17 cellular contexts compared by ENCODE assay signal in genomic region chr11:2409026-2409553, GRCh38. TPM values are rescaled to one million over a fixed set of nuclear protein-coding genes. Genes with fewer than 3 reads are reported as not detected.
A peak's percentile ranks its signal among the peaks of the same experiment; 100 is the strongest.
DNase-seq lines count a peak whose midpoint lies in the region; ATAC-seq and TF ChIP-seq lines count a peak whose summit lies in the region.
"Had no signal": no experiment of that assay in that cellular context is flagged by ENCODE, and none has a peak within 500 bp of the region (broad histone marks: within the 10 kb centered on the region; RNA-seq: fewer than 3 reads in every experiment).

No MANE protein-coding gene starts in this region.

- 43% methylated on average over 18 of the region's 18 CpGs for WGBS in hepatocyte (ENCODE audit: low lambda C conversion rate, missing lambda C conversion rate)

- H3K27me3 ChIP-seq in cardiac muscle cell (no peaks in the 10 kb centered on the region), hepatocyte (no peaks in the 10 kb centered on the region), neuron (ENCODE audit: insufficient read depth, low read length) (no peaks in the 10 kb centered on the region), A673 (replicated peaks; ENCODE audit: insufficient read depth, low read depth, low read length, poor library complexity) (no peaks in the 10 kb centered on the region)
- H3K27me3 ChIP-seq: MG63 had no signal

- no peaks in the 10 kb centered on the region for H3K9me3 Mint-ChIP-seq in activated T-helper 17 cell treated with anti-CD3 and anti-CD28 coated beads, Interleukin-2, amount 50 U/mL, for 72 hours
- H3K9me3 Mint-ChIP-seq: CD14-positive monocyte had no signal

- TF ChIP-seq CTCF in cardiac muscle cell (IDR thresholded peaks at IDR 0.05; ENCODE audit: low read depth, low read length) (no peak), hepatocyte (IDR thresholded peaks at IDR 0.05; ENCODE audit: poor library complexity) (no peak), A673 (conservative IDR thresholded peaks at IDR 0.05; ENCODE audit: low read depth, low read length) (no peak)

- no peak for ATAC-seq in Right ventricle myocardium inferior
- no peak for ATAC-seq in activated T-helper 17 cell treated with anti-CD3 and anti-CD28 coated beads, Interleukin-2, amount 50 U/mL, for 72 hours (replicated peaks)
- ATAC-seq: Panc1 had no signal

- intact Hi-C loops in Right ventricle myocardium inferior (cut with DNase I): no loop called here
- intact Hi-C loops in A673 (cut with micrococcal nuclease; ENCODE audit: unreplicated experiment): no loop called here

- DNase-seq in cardiac muscle cell (ENCODE audit: low read depth in 1 of 2, low spot score in 1 of 2) (peak in 1 of 2 donors; percentile 21), Right ventricle myocardium inferior (ENCODE audit: missing footprints) (no peak), hepatocyte (ENCODE audit: low spot score) (no peak), KG1 (lab: John Stamatoyannopoulos, UW) (no peak), A673 (ENCODE audit: low spot score) (no peak), cerebellar nuclear complex (lab: John Stamatoyannopoulos, UW) (no peak)
- DNase-seq: H7, Karpas-422, MG63, NCI-H1092 treated with DMSO at 0.1 percent for 48 hours, NCI-H2081 treated with DMSO at 0.1 percent for 48 hours, NCI-H524 had no signal

- no peaks in the 10 kb centered on the region for H3K79me2 ChIP-seq in hepatocyte

- H3K27ac ChIP-seq in cardiac muscle cell (peak overlapping the region; percentile 86), hepatocyte (peak overlapping the region; percentile 77), A673 (ENCODE audit: low read depth, low read length, poor library complexity, severe bottlenecking) (no peak overlapping the region)

- no peaks in the 10 kb centered on the region for H3K9me2 ChIP-seq in hepatocyte (replicated peaks; ENCODE audit: insufficient read depth)

- H3K4me2 ChIP-seq in hepatocyte: no peak overlapping the region

- no peak overlapping the region for H3K27ac Mint-ChIP-seq in activated T-helper 17 cell treated with anti-CD3 and anti-CD28 coated beads, Interleukin-2, amount 50 U/mL, for 72 hours
- H3K27ac Mint-ChIP-seq: CD14-positive monocyte had no signal

- H3K4me3 ChIP-seq in cardiac muscle cell (no peak overlapping the region), hepatocyte (no peak overlapping the region), neuron (ENCODE audit: low read length) (no peak overlapping the region), A673 (ENCODE audit: low read depth, low read length, poor library complexity, severe bottlenecking) (no peak overlapping the region)
- H3K4me3 ChIP-seq: MG63 had no signal

- H2AFZ ChIP-seq in hepatocyte (peak overlapping the region; percentile 45), neuron (ENCODE audit: low read depth, low read length) (peak overlapping the region; percentile 18)

- H3K4me1 Mint-ChIP-seq in activated T-helper 17 cell treated with anti-CD3 and anti-CD28 coated beads, Interleukin-2, amount 50 U/mL, for 72 hours: no peaks in the 10 kb centered on the region
- H3K4me1 Mint-ChIP-seq: CD14-positive monocyte had no signal

- no peaks in the 10 kb centered on the region for H3K36me3 Mint-ChIP-seq in activated T-helper 17 cell treated with anti-CD3 and anti-CD28 coated beads, Interleukin-2, amount 50 U/mL, for 72 hours (ENCODE audit: low read depth)

- H3K4me1 ChIP-seq in cardiac muscle cell (ENCODE audit: low read depth): peaks cover 15% of the 10 kb centered on the region
- peaks cover 21% of the 10 kb centered on the region for H3K4me1 ChIP-seq in hepatocyte (ENCODE audit: insufficient read depth)
- peaks cover 10% of the 10 kb centered on the region for H3K4me1 ChIP-seq in neuron (ENCODE audit: insufficient read depth, low read length)
- H3K4me1 ChIP-seq in A673 (ENCODE audit: insufficient read depth, low read length, poor library complexity, severe bottlenecking): no peaks in the 10 kb centered on the region

- H3K36me3 ChIP-seq in cardiac muscle cell: no peaks in the 10 kb centered on the region
- no peaks in the 10 kb centered on the region for H3K36me3 ChIP-seq in hepatocyte (replicated peaks; ENCODE audit: insufficient read depth, low read depth)
- no peaks in the 10 kb centered on the region for H3K36me3 ChIP-seq in neuron (ENCODE audit: insufficient read depth, low read length)
- H3K36me3 ChIP-seq in A673 (ENCODE audit: insufficient read depth, low read length, poor library complexity, severe bottlenecking): no peaks in the 10 kb centered on the region

- H3K4me3 Mint-ChIP-seq in activated T-helper 17 cell treated with anti-CD3 and anti-CD28 coated beads, Interleukin-2, amount 50 U/mL, for 72 hours: no peak overlapping the region
- H3K4me3 Mint-ChIP-seq: CD14-positive monocyte had no signal

- no TSS peak for BruUV-seq in A673 (replicated peaks; lab: Mats Ljungman, UMichigan)

- CTCF ChIA-PET in A673 (lab: Charles Lee): no interaction called here

- H4K20me1 ChIP-seq in hepatocyte (ENCODE audit: insufficient read depth, poor library complexity, severe bottlenecking): no peaks in the 10 kb centered on the region

- H3K9me3 ChIP-seq in cardiac muscle cell (ENCODE audit: low read depth): no peaks in the 10 kb centered on the region
- no peaks in the 10 kb centered on the region for H3K9me3 ChIP-seq in hepatocyte (ENCODE audit: low read depth)
- H3K9me3 ChIP-seq in neuron (ENCODE audit: low read length): no peaks in the 10 kb centered on the region
- H3K9me3 ChIP-seq in A673 (ENCODE audit: low read depth, low read length, poor library complexity, severe bottlenecking): no peaks in the 10 kb centered on the region
- H3K9me3 ChIP-seq: MG63 had no signal

- POLR2A ChIA-PET in A673 (lab: Charles Lee; ENCODE audit: low non-redundant PET): interaction anchor here (0.6 kb wide), 1 partner anchor 31 kb away, joined by 4 read pairs; no protein-coding TSS in a partner anchor

- H3K27me3 Mint-ChIP-seq in activated T-helper 17 cell treated with anti-CD3 and anti-CD28 coated beads, Interleukin-2, amount 50 U/mL, for 72 hours: no peaks in the 10 kb centered on the region

RNA-seq across cellular contexts. Expression of gene TSSC4, which starts 8.5 kb away (rescaled TPM):
- total RNA-seq in cardiac muscle cell (61.4 and 71.6 TPM in 2 replicates), Right ventricle myocardium inferior (31.4 TPM), hepatocyte (31.4 and 33.8 TPM in 2 replicates), A673 (2021) (41.3 and 46.8 TPM in 2 replicates)
- polyA plus RNA-seq in cardiac muscle cell (71.4 and 94.8 TPM in 2 replicates), hepatocyte (68.5 and 85.4 TPM in 2 replicates)
- 10 to 100 TPM; 19.7 to 58.7 TPM for total RNA-seq in activated T-helper 17 cell treated with anti-CD3 and anti-CD28 coated beads, Interleukin-2, amount 50 U/mL, for 72 hours

RNA-seq across cellular contexts. Expression of gene CD81, which starts 32.0 kb away (rescaled TPM):
- total RNA-seq in cardiac muscle cell (212 and 264 TPM in 2 replicates), Right ventricle myocardium inferior (531 TPM), hepatocyte (216 and 233 TPM in 2 replicates), A673 (2021) (183 and 194 TPM in 2 replicates)
- polyA plus RNA-seq in cardiac muscle cell (409 and 444 TPM in 2 replicates), hepatocyte (471 and 472 TPM in 2 replicates)
- 100 to 1,000 TPM; 147 to 170 TPM for total RNA-seq in activated T-helper 17 cell treated with anti-CD3 and anti-CD28 coated beads, Interleukin-2, amount 50 U/mL, for 72 hours

RNA-seq across cellular contexts. Expression of gene TRPM5, which starts 35.2 kb away (rescaled TPM):
- total RNA-seq in cardiac muscle cell: 0.14 and 0.66 TPM in 2 replicates
- polyA plus RNA-seq in cardiac muscle cell: 0.33 TPM in 1 of 2 replicates, not detected in the other
- not detected for total RNA-seq in Right ventricle myocardium inferior
- total RNA-seq in hepatocyte: 0.07 and 0.32 TPM in 2 replicates
- polyA plus RNA-seq in hepatocyte: 0.13 and 0.36 TPM in 2 replicates
- not detected for total RNA-seq in activated T-helper 17 cell treated with anti-CD3 and anti-CD28 coated beads, Interleukin-2, amount 50 U/mL, for 72 hours
- not detected in 2 replicates for total RNA-seq in A673 (2021)
- total RNA-seq: A172, H7 had no signal
- polyA plus RNA-seq: CD14-positive monocyte had no signal

RNA-seq across cellular contexts. Expression of gene KCNQ1, which starts 35.7 kb away (rescaled TPM):
- 7.8 and 18.6 TPM in 2 replicates for total RNA-seq in cardiac muscle cell
- polyA plus RNA-seq in cardiac muscle cell: 13.9 and 18.8 TPM in 2 replicates
- 40.0 TPM for total RNA-seq in Right ventricle myocardium inferior
- 1.8 and 4.0 TPM in 2 replicates for total RNA-seq in hepatocyte
- 4.9 and 6.4 TPM in 2 replicates for polyA plus RNA-seq in hepatocyte
- 1 to 10 TPM; 7.0 to 9.7 TPM for total RNA-seq in activated T-helper 17 cell treated with anti-CD3 and anti-CD28 coated beads, Interleukin-2, amount 50 U/mL, for 72 hours
- not detected in 2 replicates for total RNA-seq in A673 (2021)
